16 cellular contexts compared by ENCODE assay signal in the genomic region with DNA sequence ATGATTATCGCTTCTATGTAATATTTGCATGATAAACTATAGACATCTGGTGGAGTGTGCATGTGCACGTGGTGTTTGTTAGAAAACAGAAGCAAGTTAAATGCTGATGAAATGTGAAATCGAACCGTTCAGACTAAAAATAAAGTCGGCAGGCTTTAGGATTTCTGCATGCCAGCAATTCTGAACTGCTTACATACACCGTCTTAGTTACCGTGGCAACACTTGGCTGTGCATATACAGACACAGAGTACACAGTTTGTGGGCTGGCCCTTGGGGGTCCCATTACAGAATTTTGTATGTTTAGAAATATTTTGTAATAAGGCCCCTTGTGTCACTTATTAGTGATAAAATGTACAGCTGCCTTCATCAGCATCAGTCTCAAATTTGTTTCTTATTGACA.
A peak's percentile ranks its signal among the peaks of the same experiment; 100 is the strongest.
DNase-seq lines count a peak whose midpoint lies in the region; ATAC-seq and TF ChIP-seq lines count a peak whose summit lies in the region.
"Had no signal": no experiment of that assay in that cellular context is flagged by ENCODE, and none has a peak within 500 bp of the region (broad histone marks: within the 10 kb centered on the region; RNA-seq: fewer than 3 reads in every experiment).

No MANE protein-coding gene starts in this region.

- in situ Hi-C loops in gastrocnemius medialis (cut with MboI; ENCODE audit: low sequenced_read_pairs in 4 of 4), result no loop called here

- H3K27ac ChIP-seq in gastrocnemius medialis, result no peak overlapping the region
- H3K27ac ChIP-seq: C4-2B, HL-60 had no signal

- TF ChIP-seq POLR2A in gastrocnemius medialis (IDR thresholded peaks at IDR 0.05), result no peak

- no peaks in the 10 kb centered on the region for H3K4me1 ChIP-seq in gastrocnemius medialis
- H3K4me1 ChIP-seq: BE2C had no signal

- no peaks in the 10 kb centered on the region for H3K9me3 ChIP-seq in gastrocnemius medialis
- H3K9me3 ChIP-seq: BE2C had no signal

- peaks cover 8% of the 10 kb centered on the region for H3K27me3 Mint-ChIP-seq in WTC11 (ENCODE audit: low read depth)
- H3K27me3 Mint-ChIP-seq: CD4-positive, alpha-beta memory T cell had no signal

- H3K36me3 Mint-ChIP-seq in WTC11, result peaks cover 68% of the 10 kb centered on the region
- H3K36me3 Mint-ChIP-seq: CD4-positive, alpha-beta memory T cell had no signal

- H3K27me3 ChIP-seq in gastrocnemius medialis, result no peaks in the 10 kb centered on the region
- H3K27me3 ChIP-seq: BE2C had no signal

- H3K4me3 ChIP-seq in gastrocnemius medialis, result no peak overlapping the region
- H3K4me3 ChIP-seq: GM12878, GM23338 had no signal

- POLR2A ChIA-PET in WTC11 (lab: Charles Lee), result no interaction called here

- H3K4me3 Mint-ChIP-seq in WTC11, result no peak overlapping the region
- H3K4me3 Mint-ChIP-seq: CD4-positive, alpha-beta memory T cell; GM23338 had no signal

- no peaks in the 10 kb centered on the region for H3K4me1 Mint-ChIP-seq in WTC11
- H3K4me1 Mint-ChIP-seq: CD4-positive, alpha-beta memory T cell; GM23338 had no signal

- peak; percentile 8 for DNase-seq in Ammon's horn (ENCODE audit: low spot score)
- DNase-seq in astrocyte of the hippocampus (ENCODE audit: low read depth, low spot score), result peak; percentile 33
- DNase-seq in inferior parietal cortex (ENCODE audit: extremely low spot score), result peak; percentile 24
- peak; percentile 37 for DNase-seq in retina
- no peak for DNase-seq in WTC11 (ENCODE audit: low spot score)
- no peak for DNase-seq in gastrocnemius medialis
- no peak for DNase-seq in medulla oblongata (ENCODE audit: extremely low spot score)
- DNase-seq: ACHN; BE2C; CD4-positive, alpha-beta memory T cell; DMS79; H7 had no signal

- intact Hi-C loops in gastrocnemius medialis (cut with DNase I; ENCODE audit: low total_unique reads), result no loop called here

- no peak for ATAC-seq in WTC11
- no peak for ATAC-seq in gastrocnemius medialis
- ATAC-seq: GM12878, GM23338 had no signal

- H3K9me3 Mint-ChIP-seq in WTC11, result peaks cover 85% of the 10 kb centered on the region

- no peaks in the 10 kb centered on the region for H3K36me3 ChIP-seq in gastrocnemius medialis
- H3K36me3 ChIP-seq: BE2C had no signal

- CTCF ChIA-PET in WTC11 (lab: Charles Lee), result no interaction called here

- no peak for TF ChIP-seq CTCF in WTC11 (IDR thresholded peaks at IDR 0.05)
- no peak for TF ChIP-seq CTCF in gastrocnemius medialis (IDR thresholded peaks at IDR 0.05 in 4 of 5, conservative IDR thresholded peaks at IDR 0.05 in 1 of 5)

- H3K27ac Mint-ChIP-seq in WTC11, result no peak overlapping the region
- H3K27ac Mint-ChIP-seq: GM23338 had no signal

TF ChIP-seq in WTC11, 78 proteins besides CTCF, POLR2A, EP300 and RAD21:
- TF ChIP-seq SMAD3 (CRISPR knock-in tag; IDR thresholded peaks at IDR 0.05; ENCODE audit: borderline replicate concordance), result no peak
- TF ChIP-seq ESRRA (CRISPR knock-in tag; IDR thresholded peaks at IDR 0.05; ENCODE audit: borderline replicate concordance), result no peak
- TF ChIP-seq, protein P1, sequence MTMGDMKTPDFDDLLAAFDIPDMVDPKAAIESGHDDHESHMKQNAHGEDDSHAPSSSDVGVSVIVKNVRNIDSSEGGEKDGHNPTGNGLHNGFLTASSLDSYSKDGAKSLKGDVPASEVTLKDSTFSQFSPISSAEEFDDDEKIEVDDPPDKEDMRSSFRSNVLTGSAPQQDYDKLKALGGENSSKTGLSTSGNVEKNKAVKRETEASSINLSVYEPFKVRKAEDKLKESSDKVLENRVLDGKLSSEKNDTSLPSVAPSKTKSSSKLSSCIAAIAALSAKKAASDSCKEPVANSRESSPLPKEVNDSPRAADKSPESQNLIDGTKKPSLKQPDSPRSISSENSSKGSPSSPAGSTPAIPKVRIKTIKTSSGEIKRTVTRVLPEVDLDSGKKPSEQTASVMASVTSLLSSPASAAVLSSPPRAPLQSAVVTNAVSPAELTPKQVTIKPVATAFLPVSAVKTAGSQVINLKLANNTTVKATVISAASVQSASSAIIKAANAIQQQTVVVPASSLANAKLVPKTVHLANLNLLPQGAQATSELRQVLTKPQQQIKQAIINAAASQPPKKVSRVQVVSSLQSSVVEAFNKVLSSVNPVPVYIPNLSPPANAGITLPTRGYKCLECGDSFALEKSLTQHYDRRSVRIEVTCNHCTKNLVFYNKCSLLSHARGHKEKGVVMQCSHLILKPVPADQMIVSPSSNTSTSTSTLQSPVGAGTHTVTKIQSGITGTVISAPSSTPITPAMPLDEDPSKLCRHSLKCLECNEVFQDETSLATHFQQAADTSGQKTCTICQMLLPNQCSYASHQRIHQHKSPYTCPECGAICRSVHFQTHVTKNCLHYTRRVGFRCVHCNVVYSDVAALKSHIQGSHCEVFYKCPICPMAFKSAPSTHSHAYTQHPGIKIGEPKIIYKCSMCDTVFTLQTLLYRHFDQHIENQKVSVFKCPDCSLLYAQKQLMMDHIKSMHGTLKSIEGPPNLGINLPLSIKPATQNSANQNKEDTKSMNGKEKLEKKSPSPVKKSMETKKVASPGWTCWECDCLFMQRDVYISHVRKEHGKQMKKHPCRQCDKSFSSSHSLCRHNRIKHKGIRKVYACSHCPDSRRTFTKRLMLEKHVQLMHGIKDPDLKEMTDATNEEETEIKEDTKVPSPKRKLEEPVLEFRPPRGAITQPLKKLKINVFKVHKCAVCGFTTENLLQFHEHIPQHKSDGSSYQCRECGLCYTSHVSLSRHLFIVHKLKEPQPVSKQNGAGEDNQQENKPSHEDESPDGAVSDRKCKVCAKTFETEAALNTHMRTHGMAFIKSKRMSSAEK (CRISPR knock-in tag; IDR thresholded peaks at IDR 0.05; ENCODE audit: borderline replicate concordance), result no peak
- no peak for TF ChIP-seq NR2C2 (CRISPR knock-in tag; IDR thresholded peaks at IDR 0.05)
- TF ChIP-seq, protein P2, sequence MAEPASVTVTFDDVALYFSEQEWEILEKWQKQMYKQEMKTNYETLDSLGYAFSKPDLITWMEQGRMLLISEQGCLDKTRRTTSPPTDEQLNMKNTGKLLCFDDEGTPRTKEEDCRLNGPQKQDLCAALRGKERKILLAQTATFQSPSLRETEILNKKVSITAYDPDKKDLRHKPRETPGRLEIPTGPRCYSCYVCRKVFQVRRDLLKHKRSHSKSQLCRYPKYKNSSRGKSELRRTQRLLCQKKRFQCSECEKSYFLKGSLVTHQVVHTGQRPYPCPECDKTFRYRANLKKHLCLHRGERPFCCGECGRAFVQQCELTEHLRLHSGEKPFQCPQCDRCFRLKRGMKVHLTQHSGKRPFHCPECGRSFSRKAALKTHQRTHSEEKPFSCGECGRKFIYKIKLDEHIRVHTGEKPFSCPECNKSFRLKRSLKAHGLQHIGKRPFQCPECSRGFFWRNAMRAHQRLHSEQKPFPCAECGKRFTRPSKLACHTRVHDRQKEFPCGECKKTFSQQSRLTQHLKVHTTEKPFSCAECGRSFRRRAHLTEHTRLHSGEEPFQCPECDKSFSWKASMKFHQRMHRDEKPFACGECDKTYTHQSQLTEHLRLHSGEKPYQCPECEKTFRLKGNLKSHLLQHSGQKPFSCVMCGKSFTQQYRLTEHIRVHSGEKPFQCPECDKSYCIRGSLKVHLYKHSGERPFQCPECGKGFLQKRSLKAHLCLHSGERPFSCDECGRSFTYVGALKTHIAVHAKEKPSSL (CRISPR knock-in tag; conservative IDR thresholded peaks at IDR 0.05), result no peak
- TF ChIP-seq, protein P3, sequence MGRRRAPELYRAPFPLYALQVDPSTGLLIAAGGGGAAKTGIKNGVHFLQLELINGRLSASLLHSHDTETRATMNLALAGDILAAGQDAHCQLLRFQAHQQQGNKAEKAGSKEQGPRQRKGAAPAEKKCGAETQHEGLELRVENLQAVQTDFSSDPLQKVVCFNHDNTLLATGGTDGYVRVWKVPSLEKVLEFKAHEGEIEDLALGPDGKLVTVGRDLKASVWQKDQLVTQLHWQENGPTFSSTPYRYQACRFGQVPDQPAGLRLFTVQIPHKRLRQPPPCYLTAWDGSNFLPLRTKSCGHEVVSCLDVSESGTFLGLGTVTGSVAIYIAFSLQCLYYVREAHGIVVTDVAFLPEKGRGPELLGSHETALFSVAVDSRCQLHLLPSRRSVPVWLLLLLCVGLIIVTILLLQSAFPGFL (CRISPR knock-in tag; IDR thresholded peaks at IDR 0.05; ENCODE audit: borderline replicate concordance), result no peak

Comparison
In these comparisons a context has a peak if more than half of its experiments do, and no peak if none do; other contexts are left out.
1. DNase-seq: peak in Ammon's horn (single experiment), astrocyte of the hippocampus (single experiment), inferior parietal cortex (single experiment) and retina (single experiment); none in WTC11 (single experiment), gastrocnemius medialis (0 of 2) and medulla oblongata (single experiment).